In the genomic region with DNA sequence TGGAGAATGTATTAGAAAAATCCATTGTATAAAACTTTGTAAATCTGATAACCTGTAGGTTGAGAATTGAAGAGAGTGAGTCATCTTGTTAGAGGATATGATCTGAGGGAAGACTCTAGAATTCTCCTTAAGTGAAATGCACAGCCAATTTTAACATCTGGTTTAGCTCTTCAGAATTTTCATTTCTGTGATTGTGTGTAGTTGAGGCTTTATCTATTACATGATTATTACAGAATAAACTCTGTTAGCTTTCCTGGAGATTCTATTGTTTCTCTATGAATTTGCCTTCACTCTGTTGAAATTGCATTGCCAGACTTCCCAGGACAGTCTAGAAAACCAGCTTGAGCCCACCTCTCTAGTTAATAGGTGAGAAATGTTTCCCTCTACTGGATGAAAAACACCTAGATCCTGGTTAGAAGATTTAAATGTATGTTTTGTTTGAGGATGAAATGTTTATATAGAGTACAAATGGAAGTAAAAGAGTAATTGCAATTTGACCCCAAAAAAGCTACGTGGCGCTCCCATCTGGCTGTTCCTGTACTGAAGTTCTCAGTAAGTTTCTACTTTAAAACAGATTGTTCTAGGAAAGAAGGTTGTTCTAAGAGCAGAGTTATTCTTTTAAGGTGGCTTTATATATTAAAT, we compare ENCODE assay signal across 8 cellular contexts. TPM values are rescaled to one million over a fixed set of nuclear protein-coding genes. Genes with fewer than 3 reads are reported as not detected.
DNase-seq lines count a peak whose midpoint lies in the region; ATAC-seq, FAIRE-seq and TF ChIP-seq lines count a peak whose summit lies in the region.

No MANE protein-coding gene starts in this region.

- no peak for FAIRE-seq in GM12892 (lab: Jason Lieb, UNC)

- in situ Hi-C loops in astrocyte of the spinal cord (cut with HindIII; ENCODE audit: low sequenced_read_pairs): no loop called here

- peak; percentile 19 for TF ChIP-seq CTCF in astrocyte of the spinal cord (IDR thresholded peaks at IDR 0.05; ENCODE audit: low read depth, low read length)

- H3K4me3 ChIP-seq in astrocyte of the spinal cord (ENCODE audit: low read depth, low read length): peak overlapping the region; percentile 74

- DNase-seq in DMS79 treated with DMSO at 0.1 percent for 48 hours (lab: John Stamatoyannopoulos, UW): peak; percentile 58
- no peak for DNase-seq in DMS79 (lab: John Stamatoyannopoulos, UW)
- peak; percentile 23 for DNase-seq in NCI-H1694 (lab: John Stamatoyannopoulos, UW)
- DNase-seq in astrocyte of the spinal cord (ENCODE audit: low read depth, low spot score): peak; percentile 64
- peak; percentile 33 for DNase-seq in medulla oblongata (ENCODE audit: extremely low spot score)
- no peak for DNase-seq in GM12892 (ENCODE audit: insufficient read length)

- TF ChIP-seq POLR2A in GM12892 (IDR thresholded peaks at IDR 0.05; ENCODE audit: low read depth, low read length): no peak

- no peak for ATAC-seq in HG02588 (IDR thresholded peaks at IDR 0.05; ENCODE audit: unreplicated experiment)
- no peak for ATAC-seq in GM18861 (IDR thresholded peaks at IDR 0.05; ENCODE audit: unreplicated experiment)

RNA-seq across cellular contexts. Expression of gene NUDT4, which starts 2.9 kb away (rescaled TPM):
- polyA plus RNA-seq in GM12892 (2012; ENCODE audit: missing spikeins): 84.4 TPM

Comparison
In these comparisons a context has a peak if more than half of its experiments do, and no peak if none do; other contexts are left out.
1. DNase-seq: peak in DMS79 treated with DMSO at 0.1 percent for 48 hours (single experiment), NCI-H1694 (single experiment), astrocyte of the spinal cord (single experiment) and medulla oblongata (single experiment); none in DMS79 (single experiment) and GM12892 (single experiment).